1 cellular context compared by ENCODE assay signal in genomic region chr9:3526166-3526902, GRCh38.
TF ChIP-seq lines count a peak whose summit lies in the region.

No MANE protein-coding gene starts in this region.

TF ChIP-seq in WTC11, 78 proteins besides CTCF, POLR2A, EP300 and RAD21 (continued from another document and continues in another):
- no peak for TF ChIP-seq NR3C1 (CRISPR knock-in tag; conservative IDR thresholded peaks at IDR 0.05; ENCODE audit: low read depth)
- TF ChIP-seq ELF4 (CRISPR knock-in tag; IDR thresholded peaks at IDR 0.05; ENCODE audit: low read depth) = 0 out of 2 replicates have a peak, but pooled peaks have one; percentile 56
- TF ChIP-seq E2F4 (CRISPR knock-in tag; IDR thresholded peaks at IDR 0.05; ENCODE audit: borderline replicate concordance, low read depth) = peak; percentile 41; the same call in 1 of the 2 replicates
- TF ChIP-seq ZNF416 (CRISPR knock-in tag; IDR thresholded peaks at IDR 0.05) = no peak
- TF ChIP-seq ZNF423 (CRISPR knock-in tag; IDR thresholded peaks at IDR 0.05) = no peak
- TF ChIP-seq AR (CRISPR knock-in tag; IDR thresholded peaks at IDR 0.05) = no peak
- TF ChIP-seq ZNF138 (CRISPR knock-in tag; conservative IDR thresholded peaks at IDR 0.05) = peak; percentile 76; the same call in 1 of the 2 replicates
- peak; percentile 86; the same call in 1 of the 2 replicates for TF ChIP-seq TP53 (CRISPR knock-in tag; IDR thresholded peaks at IDR 0.05)
- no peak for TF ChIP-seq PRRX2 (CRISPR knock-in tag; IDR thresholded peaks at IDR 0.05)
- TF ChIP-seq ZSCAN18 (CRISPR knock-in tag; IDR thresholded peaks at IDR 0.05) = no peak
- 0 out of 2 replicates have a peak, but pooled peaks have one; percentile 31 for TF ChIP-seq IRF1 (CRISPR knock-in tag; IDR thresholded peaks at IDR 0.05)
- no peak for TF ChIP-seq IRF2 (CRISPR knock-in tag; IDR thresholded peaks at IDR 0.05; ENCODE audit: borderline replicate concordance, low read depth)
- 0 out of 2 replicates have a peak, but pooled peaks have one; percentile 53 for TF ChIP-seq STAT6 (CRISPR knock-in tag; conservative IDR thresholded peaks at IDR 0.05; ENCODE audit: low read depth)
- TF ChIP-seq ESRRA (CRISPR knock-in tag; IDR thresholded peaks at IDR 0.05; ENCODE audit: borderline replicate concordance) = peak; percentile 75
- no peak for TF ChIP-seq ZNF425 (CRISPR knock-in tag; conservative IDR thresholded peaks at IDR 0.05)
- no peak for TF ChIP-seq GTF2I (CRISPR knock-in tag; conservative IDR thresholded peaks at IDR 0.05)
- peak; percentile 48; the same call in 1 of the 2 replicates for TF ChIP-seq GABPB1 (CRISPR knock-in tag; IDR thresholded peaks at IDR 0.05)
- TF ChIP-seq FOXP4 (CRISPR knock-in tag; IDR thresholded peaks at IDR 0.05) = peak; percentile 88
- peak; percentile 35; the same call in 1 of the 2 replicates for TF ChIP-seq TEAD1 (CRISPR knock-in tag; IDR thresholded peaks at IDR 0.05)
- 0 out of 2 replicates have a peak, but pooled peaks have one; percentile 29 for TF ChIP-seq MYBL2 (CRISPR knock-in tag; IDR thresholded peaks at IDR 0.05)
- TF ChIP-seq ZNF281 (CRISPR knock-in tag; IDR thresholded peaks at IDR 0.05) = peak; percentile 6; the same call in 1 of the 2 replicates
- TF ChIP-seq ZNF121 (CRISPR knock-in tag; IDR thresholded peaks at IDR 0.05) = no peak
- peak; percentile 73; the same call in 1 of the 2 replicates for TF ChIP-seq E2F5 (CRISPR knock-in tag; IDR thresholded peaks at IDR 0.05)
- TF ChIP-seq ETV6 (CRISPR knock-in tag; IDR thresholded peaks at IDR 0.05) = peak; percentile 72; the same call in 1 of the 2 replicates
- TF ChIP-seq SP1 (CRISPR knock-in tag; conservative IDR thresholded peaks at IDR 0.05) = peak; percentile 55
- no peak for TF ChIP-seq ZNF396 (CRISPR knock-in tag; IDR thresholded peaks at IDR 0.05; ENCODE audit: borderline replicate concordance)
- TF ChIP-seq FOXP1 (CRISPR knock-in tag; IDR thresholded peaks at IDR 0.05; ENCODE audit: borderline replicate concordance) = peak; percentile 87; the same call in 1 of the 2 replicates
- TF ChIP-seq MXD4 (CRISPR knock-in tag; IDR thresholded peaks at IDR 0.05; ENCODE audit: borderline replicate concordance) = no peak
- TF ChIP-seq NFATC4 (CRISPR knock-in tag; IDR thresholded peaks at IDR 0.05) = peak; percentile 56; the same call in 1 of the 2 replicates
- 0 out of 2 replicates have a peak, but pooled peaks have one; percentile 20 for TF ChIP-seq FOXJ3 (CRISPR knock-in tag; IDR thresholded peaks at IDR 0.05; ENCODE audit: borderline replicate concordance)
- no peak for TF ChIP-seq HMGA2 (CRISPR knock-in tag; IDR thresholded peaks at IDR 0.05)
- TF ChIP-seq ZNF512 (CRISPR knock-in tag; IDR thresholded peaks at IDR 0.05; ENCODE audit: borderline replicate concordance) = no peak
- TF ChIP-seq NFE2L1 (CRISPR knock-in tag; IDR thresholded peaks at IDR 0.05) = no peak; the same call in 1 of the 2 replicates
- no peak for TF ChIP-seq ZNF263 (CRISPR knock-in tag; IDR thresholded peaks at IDR 0.05; ENCODE audit: low read depth)
- peak; percentile 43; the same call in 1 of the 2 replicates for TF ChIP-seq USF1 (CRISPR knock-in tag; IDR thresholded peaks at IDR 0.05)
- no peak for TF ChIP-seq EMX1 (CRISPR knock-in tag; IDR thresholded peaks at IDR 0.05)
- TF ChIP-seq GRHL2 (CRISPR knock-in tag; IDR thresholded peaks at IDR 0.05; ENCODE audit: insufficient replicate concordance, severe bottlenecking) = no peak
- peak; percentile 50; the same call in 1 of the 2 replicates for TF ChIP-seq ZNF232 (CRISPR knock-in tag; IDR thresholded peaks at IDR 0.05)
